In genomic region chr2:62216616-62217015, GRCh38 we compare ENCODE assay signal across 9 cellular contexts. TPM values are rescaled to one million over a fixed set of nuclear protein-coding genes. Genes with fewer than 3 reads are reported as not detected.
DNase-seq lines count a peak whose midpoint lies in the region; ATAC-seq and TF ChIP-seq lines count a peak whose summit lies in the region.
"Had no signal": no experiment of that assay in that cellular context is flagged by ENCODE, and none has a peak within 500 bp of the region (broad histone marks: within the 10 kb centered on the region; RNA-seq: fewer than 3 reads in every experiment).

No MANE protein-coding gene starts in this region.

- no peak for TF ChIP-seq CTCF in heart left ventricle (IDR thresholded peaks at IDR 0.05)

- H3K36me3 Mint-ChIP-seq in activated naive CD8-positive, alpha-beta T cell = peaks cover 11% of the 10 kb centered on the region

- no peak overlapping the region for H2AFZ ChIP-seq in Karpas-422 (ENCODE audit: low read length)

- no peak for DNase-seq in heart left ventricle
- DNase-seq in Karpas-422 = no peak
- no peak for DNase-seq in KG1 (lab: John Stamatoyannopoulos, UW)

- H3K4me2 ChIP-seq in Karpas-422 (ENCODE audit: low read depth, low read length, poor library complexity, severe bottlenecking) = no peak overlapping the region

- H3K4me1 ChIP-seq in heart left ventricle (peaks cover 0 to 97% (median 65%) of the 10 kb centered on the region in 12 donors), skeletal muscle tissue (ENCODE audit: control insufficient read depth in 3 of 3, insufficient read depth in 3 of 3, low read length in 3 of 3) (peaks cover 15 to 22% (median 20%) of the 10 kb centered on the region in 3 donors), Karpas-422 (ENCODE audit: low read length) (no peaks in the 10 kb centered on the region)

- H3K4me1 Mint-ChIP-seq in activated naive CD8-positive, alpha-beta T cell (ENCODE audit: low read depth) = peaks cover 98% of the 10 kb centered on the region

- H3K27ac Mint-ChIP-seq in activated naive CD8-positive, alpha-beta T cell = peak overlapping the region; percentile 85

- peaks cover 11% of the 10 kb centered on the region for H3K9me3 Mint-ChIP-seq in activated naive CD8-positive, alpha-beta T cell (ENCODE audit: low read depth)

- H4K20me1 ChIP-seq in Karpas-422 (ENCODE audit: insufficient read depth, low read depth, low read length) = no peaks in the 10 kb centered on the region

- no peaks in the 10 kb centered on the region for H3K9me2 ChIP-seq in Karpas-422 (replicated peaks; ENCODE audit: insufficient read depth, low read length)

- H3K4me3 Mint-ChIP-seq in activated naive CD8-positive, alpha-beta T cell = peak overlapping the region; percentile 40
- H3K4me3 Mint-ChIP-seq: WTC11 had no signal

- H3K9me3 ChIP-seq in heart left ventricle = peaks cover 0 to 16% (median 0%) of the 10 kb centered on the region in 12 donors
- no peaks in the 10 kb centered on the region for H3K9me3 ChIP-seq in skeletal muscle tissue (ENCODE audit: control insufficient read depth in 3 of 3, low read length in 3 of 3)
- H3K9me3 ChIP-seq in Karpas-422 (ENCODE audit: low read length) = peaks cover 19% of the 10 kb centered on the region

- H3K4me3 ChIP-seq in heart left ventricle (peak overlapping the region in 1 of 12 donors; percentile 6), skeletal muscle tissue (ENCODE audit: low read length in 3 of 3) (no peak overlapping the region), Karpas-422 (ENCODE audit: low read length) (no peak overlapping the region)

- intact Hi-C loops in heart left ventricle (cut with DNase I) = no loop called here

- H3K9ac ChIP-seq in skeletal muscle tissue (ENCODE audit: low read depth in 1 of 3, low read length in 3 of 3) (no peak overlapping the region), Karpas-422 (ENCODE audit: low read length) (no peak overlapping the region)

- H3K27me3 Mint-ChIP-seq in activated naive CD8-positive, alpha-beta T cell = no peaks in the 10 kb centered on the region

- 73 to 86% (median 82%) methylated on average over 8 of the region's 8 CpGs for WGBS in heart left ventricle, 4 donors

- ATAC-seq in GM18868 (IDR thresholded peaks at IDR 0.05; ENCODE audit: unreplicated experiment) (peak; percentile 44), heart left ventricle (peak; percentile 24 to 72 (median 60)), SK-N-SH treated with all-trans-retinoic acid at 6 μM for 48 hours (no peak), GM21619 (IDR thresholded peaks at IDR 0.05; ENCODE audit: unreplicated experiment) (no peak)

- no peaks in the 10 kb centered on the region for H3K36me3 ChIP-seq in heart left ventricle
- H3K36me3 ChIP-seq in skeletal muscle tissue (ENCODE audit: control insufficient read depth in 3 of 3, insufficient read depth in 3 of 3, low read length in 3 of 3) = no peaks in the 10 kb centered on the region
- no peaks in the 10 kb centered on the region; the same call in 1 of the 2 replicates for H3K36me3 ChIP-seq in Karpas-422 (ENCODE audit: insufficient read depth, low read length)

- H3K27me3 ChIP-seq in heart left ventricle (no peaks in the 10 kb centered on the region), skeletal muscle tissue (ENCODE audit: control insufficient read depth in 3 of 3, insufficient read depth in 3 of 3, low read length in 3 of 3) (no peaks in the 10 kb centered on the region), Karpas-422 (ENCODE audit: low read length) (no peaks in the 10 kb centered on the region)

- H3K79me2 ChIP-seq in Karpas-422 (ENCODE audit: low read length) = peaks cover 96% of the 10 kb centered on the region

- H3K27ac ChIP-seq in heart left ventricle (peak overlapping the region; percentile 11 to 84 (median 65)), skeletal muscle tissue (ENCODE audit: low read depth, low read length) (peak overlapping the region; percentile 62), Karpas-422 (ENCODE audit: low read length) (no peak overlapping the region)

- TF ChIP-seq POLR2A in heart left ventricle (IDR thresholded peaks at IDR 0.05) = no peak

TF ChIP-seq in SK-N-SH treated with all-trans-retinoic acid at 6 μM for 48 hours, 23 proteins besides CTCF, POLR2A, EP300 and RAD21 (continues in another document):
- TF ChIP-seq ISL1 (CRISPR knock-in tag; IDR thresholded peaks at IDR 0.05) = no peak
- TF ChIP-seq BACH2 (CRISPR knock-in tag; IDR thresholded peaks at IDR 0.05; ENCODE audit: borderline replicate concordance) = no peak
- no peak for TF ChIP-seq TSHZ2 (CRISPR knock-in tag; IDR thresholded peaks at IDR 0.05)
- TF ChIP-seq RARB (CRISPR knock-in tag; IDR thresholded peaks at IDR 0.05) = no peak
- TF ChIP-seq, protein P1, sequence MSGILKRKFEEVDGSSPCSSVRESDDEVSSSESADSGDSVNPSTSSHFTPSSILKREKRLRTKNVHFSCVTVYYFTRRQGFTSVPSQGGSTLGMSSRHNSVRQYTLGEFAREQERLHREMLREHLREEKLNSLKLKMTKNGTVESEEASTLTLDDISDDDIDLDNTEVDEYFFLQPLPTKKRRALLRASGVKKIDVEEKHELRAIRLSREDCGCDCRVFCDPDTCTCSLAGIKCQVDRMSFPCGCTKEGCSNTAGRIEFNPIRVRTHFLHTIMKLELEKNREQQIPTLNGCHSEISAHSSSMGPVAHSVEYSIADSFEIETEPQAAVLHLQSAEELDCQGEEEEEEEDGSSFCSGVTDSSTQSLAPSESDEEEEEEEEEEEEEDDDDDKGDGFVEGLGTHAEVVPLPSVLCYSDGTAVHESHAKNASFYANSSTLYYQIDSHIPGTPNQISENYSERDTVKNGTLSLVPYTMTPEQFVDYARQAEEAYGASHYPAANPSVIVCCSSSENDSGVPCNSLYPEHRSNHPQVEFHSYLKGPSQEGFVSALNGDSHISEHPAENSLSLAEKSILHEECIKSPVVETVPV (CRISPR knock-in tag; IDR thresholded peaks at IDR 0.05) = no peak
- TF ChIP-seq TCF4 (CRISPR knock-in tag; IDR thresholded peaks at IDR 0.05; ENCODE audit: borderline replicate concordance) = no peak
- TF ChIP-seq PPARA (CRISPR knock-in tag; IDR thresholded peaks at IDR 0.05; ENCODE audit: borderline replicate concordance) = no peak
- TF ChIP-seq ZNF70 (CRISPR knock-in tag; IDR thresholded peaks at IDR 0.05) = no peak
- no peak for TF ChIP-seq OSR1 (CRISPR knock-in tag; IDR thresholded peaks at IDR 0.05)
- TF ChIP-seq CREB5 (CRISPR knock-in tag; IDR thresholded peaks at IDR 0.05; ENCODE audit: low read depth) = no peak
- no peak for TF ChIP-seq SNAI2 (CRISPR knock-in tag; IDR thresholded peaks at IDR 0.05)
- no peak for TF ChIP-seq ZNF8 (CRISPR knock-in tag; IDR thresholded peaks at IDR 0.05)
- no peak for TF ChIP-seq ZC3H10 (CRISPR knock-in tag; IDR thresholded peaks at IDR 0.05)
- no peak for TF ChIP-seq ESRRG (CRISPR knock-in tag; IDR thresholded peaks at IDR 0.05)
- TF ChIP-seq, protein P2, sequence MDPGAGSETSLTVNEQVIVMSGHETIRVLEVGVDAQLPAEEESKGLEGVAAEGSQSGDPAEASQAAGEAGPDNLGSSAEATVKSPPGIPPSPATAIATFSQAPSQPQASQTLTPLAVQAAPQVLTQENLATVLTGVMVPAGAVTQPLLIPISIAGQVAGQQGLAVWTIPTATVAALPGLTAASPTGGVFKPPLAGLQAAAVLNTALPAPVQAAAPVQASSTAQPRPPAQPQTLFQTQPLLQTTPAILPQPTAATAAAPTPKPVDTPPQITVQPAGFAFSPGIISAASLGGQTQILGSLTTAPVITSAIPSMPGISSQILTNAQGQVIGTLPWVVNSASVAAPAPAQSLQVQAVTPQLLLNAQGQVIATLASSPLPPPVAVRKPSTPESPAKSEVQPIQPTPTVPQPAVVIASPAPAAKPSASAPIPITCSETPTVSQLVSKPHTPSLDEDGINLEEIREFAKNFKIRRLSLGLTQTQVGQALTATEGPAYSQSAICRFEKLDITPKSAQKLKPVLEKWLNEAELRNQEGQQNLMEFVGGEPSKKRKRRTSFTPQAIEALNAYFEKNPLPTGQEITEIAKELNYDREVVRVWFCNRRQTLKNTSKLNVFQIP (CRISPR knock-in tag; IDR thresholded peaks at IDR 0.05; ENCODE audit: borderline replicate concordance, low read depth) = no peak
- TF ChIP-seq ZFP3 (CRISPR knock-in tag; IDR thresholded peaks at IDR 0.05) = no peak

RNA-seq across cellular contexts. Expression of gene B3GNT2, which starts 20.7 kb away (rescaled TPM):
- total RNA-seq in heart left ventricle = 10 to 100 TPM; 13.8 to 26.5 (median 20.8) TPM
- polyA plus RNA-seq in heart left ventricle = 10 to 100 TPM in 1 of 2 donors, 1 to 10 TPM in 1; 8.6 to 18.4 TPM
- 11.0 TPM for total RNA-seq in skeletal muscle tissue
- total RNA-seq in Karpas-422 (2014; rRNA removed; shearing (Covaris generic); ENCODE audit: low replicate concordance) = 12.6 and 26.9 TPM in 2 replicates

Comparison
In these comparisons a context has a peak if more than half of its experiments do, and no peak if none do; other contexts are left out.
1. ATAC-seq: peak in GM18868 (single experiment) and heart left ventricle (4 of 4); none in SK-N-SH treated with all-trans-retinoic acid at 6 μM for 48 hours (single experiment) and GM21619 (single experiment).